Comparison of ENCODE assay signal across 17 cellular contexts in genomic region chr11:119685073-119685746, GRCh38. TPM values are rescaled to one million over a fixed set of nuclear protein-coding genes. Genes with fewer than 3 reads are reported as not detected.
DNase-seq lines count a peak whose midpoint lies in the region; ATAC-seq, FAIRE-seq and TF ChIP-seq lines count a peak whose summit lies in the region.
"Had no signal": no experiment of that assay in that cellular context is flagged by ENCODE, and none has a peak within 500 bp of the region (broad histone marks: within the 10 kb centered on the region; RNA-seq: fewer than 3 reads in every experiment).

No MANE protein-coding gene starts in this region.

- POLR2A ChIA-PET in endothelial cell of umbilical vein (lab: Charles Lee), result no interaction called here

- H3K27me3 Mint-ChIP-seq in natural killer cell treated with Interleukin-12 subunit alpha and Interleukin-12 subunit beta and Interleukin-15 and Interleukin-18, amount 100 ng/mL, for 72 hours, result peaks cover 40 to 48% of the 10 kb centered on the region in 2 donors
- H3K27me3 Mint-ChIP-seq: activated naive CD8-positive, alpha-beta T cell had no signal

- H3K9me3 Mint-ChIP-seq in natural killer cell treated with Interleukin-12 subunit alpha and Interleukin-12 subunit beta and Interleukin-15 and Interleukin-18, amount 100 ng/mL, for 72 hours, result no peaks in the 10 kb centered on the region
- H3K9me3 Mint-ChIP-seq: naive B cell had no signal

- dilution Hi-C loops in endothelial cell of umbilical vein (cut with MboI; ENCODE audit: extremely low pct_ligation_motif_present, low sequenced_read_pairs), result no loop called here

- peak in 1 of 2 donors; percentile 10 for ATAC-seq in natural killer cell treated with Interleukin-12 subunit alpha and Interleukin-12 subunit beta and Interleukin-15 and Interleukin-18, amount 100 ng/mL, for 72 hours
- ATAC-seq in GM21825 (IDR thresholded peaks at IDR 0.05; ENCODE audit: unreplicated experiment), result no peak
- ATAC-seq: GM12878 had no signal

- no peaks in the 10 kb centered on the region for H3K79me2 ChIP-seq in endothelial cell of umbilical vein (ENCODE audit: control insufficient read depth, insufficient read depth, low read length)

- no peaks in the 10 kb centered on the region for H3K9me3 ChIP-seq in BLaER1 treated with 17β-estradiol and CSF1 and Interleukin-3, amounts not matched to agents 10 nM and 100 nM (replicated peaks in 1 of 11)
- H3K9me3 ChIP-seq in endothelial cell of umbilical vein (replicated peaks; ENCODE audit: control insufficient read depth, insufficient read depth, low read length), result no peaks in the 10 kb centered on the region

- no peak overlapping the region for H2AFZ ChIP-seq in endothelial cell of umbilical vein (ENCODE audit: low read depth, low read length)

- peaks cover 0 to 91% (median 22%) of the 10 kb centered on the region in 11 experiments; a peak in 12 of 22 replicates for H4K20me1 ChIP-seq in BLaER1 treated with 17β-estradiol and CSF1 and Interleukin-3, amounts not matched to agents 10 nM and 100 nM
- H4K20me1 ChIP-seq in endothelial cell of umbilical vein (replicated peaks; ENCODE audit: control insufficient read depth, extremely low read depth, insufficient read depth, low read length), result no peaks in the 10 kb centered on the region

- FAIRE-seq in endothelial cell of umbilical vein (lab: Jason Lieb, UNC), result no peak
- FAIRE-seq: GM12878 had no signal

- H3K36me3 ChIP-seq in BLaER1 treated with 17β-estradiol and CSF1 and Interleukin-3, amounts not matched to agents 10 nM and 100 nM, result no peaks in the 10 kb centered on the region
- H3K36me3 ChIP-seq in endothelial cell of umbilical vein (ENCODE audit: control insufficient read depth in 2 of 2, extremely low read depth in 1 of 2, insufficient read depth in 2 of 2, low read length in 2 of 2), result no peaks in the 10 kb centered on the region
- H3K36me3 ChIP-seq: cardiac muscle cell had no signal

- H3K4me3 Mint-ChIP-seq in natural killer cell treated with Interleukin-12 subunit alpha and Interleukin-12 subunit beta and Interleukin-15 and Interleukin-18, amount 100 ng/mL, for 72 hours, result peak overlapping the region; percentile 63
- H3K4me3 Mint-ChIP-seq: activated naive CD8-positive, alpha-beta T cell; naive B cell had no signal

- H3K9me1 ChIP-seq in endothelial cell of umbilical vein (replicated peaks; ENCODE audit: control insufficient read depth, extremely low read depth, insufficient read depth, low read length), result no peaks in the 10 kb centered on the region

- H3K36me3 Mint-ChIP-seq in natural killer cell treated with Interleukin-12 subunit alpha and Interleukin-12 subunit beta and Interleukin-15 and Interleukin-18, amount 100 ng/mL, for 72 hours, result no peaks in the 10 kb centered on the region
- H3K36me3 Mint-ChIP-seq: activated naive CD8-positive, alpha-beta T cell; naive B cell had no signal

- peak overlapping the region in 6 of 11 experiments; percentile 40 to 64 (median 50); a peak in 4 of 22 replicates for H3K9ac ChIP-seq in BLaER1 treated with 17β-estradiol and CSF1 and Interleukin-3, amounts not matched to agents 10 nM and 100 nM
- H3K9ac ChIP-seq in endothelial cell of umbilical vein (replicated peaks; ENCODE audit: extremely low read depth, insufficient read depth, low read length), result no peak overlapping the region
- H3K9ac ChIP-seq: KMS-11 had no signal

- no peak overlapping the region for H3K4me3 ChIP-seq in BLaER1 treated with 17β-estradiol and CSF1 and Interleukin-3, amounts not matched to agents 10 nM and 100 nM
- H3K4me3 ChIP-seq in endothelial cell of umbilical vein (replicated peaks in 1 of 3; ENCODE audit: insufficient read depth in 1 of 3, low read depth in 1 of 3, low read length in 3 of 3), result no peak overlapping the region
- H3K4me3 ChIP-seq: cardiac muscle cell, GM12878, SK-N-MC had no signal

- H3K27ac ChIP-seq in BLaER1 treated with 17β-estradiol and CSF1 and Interleukin-3, amounts not matched to agents 10 nM and 100 nM, result peak overlapping the region in 7 of 11 experiments; percentile 43 to 72 (median 67); a peak in 10 of 22 replicates
- H3K27ac ChIP-seq in endothelial cell of umbilical vein (ENCODE audit: insufficient read depth, low read depth, low read length), result peak overlapping the region; percentile 84
- H3K27ac ChIP-seq: cardiac muscle cell, KMS-11, SK-N-MC had no signal

- no TSS peak for BruUV-seq in endothelial cell of umbilical vein (replicated peaks; lab: Mats Ljungman, UMichigan)

- DNase-seq in NCI-H69 (lab: John Stamatoyannopoulos, UW), result peak; percentile 53
- no peak for DNase-seq in endothelial cell of umbilical vein (ENCODE audit: low read depth, low spot score)
- DNase-seq in natural killer cell treated with Interleukin-12 subunit alpha and Interleukin-12 subunit beta and Interleukin-15 and Interleukin-18, amount 100 ng/mL, for 72 hours (ENCODE audit: low spot score), result no peak
- no peak for DNase-seq in globus pallidus (ENCODE audit: low spot score)
- no peak for DNase-seq in stimulated activated CD4-positive, alpha-beta T cell treated with anti-CD3 and anti-CD28 coated beads, Interleukin-4, amount 100 ng/mL, for 24 hours
- DNase-seq in DMS79 (lab: John Stamatoyannopoulos, UW), result no peak
- DNase-seq: effector CD4-positive, alpha-beta T cell; GOT3; naive B cell; NCI-H446 treated with DMSO at 0.1 percent for 48 hours had no signal

- peaks cover 74 to 100% (median 95%) of the 10 kb centered on the region in 10 experiments for H3K4me1 ChIP-seq in BLaER1 treated with 17β-estradiol and CSF1 and Interleukin-3, amounts not matched to agents 10 nM and 100 nM
- H3K4me1 ChIP-seq in endothelial cell of umbilical vein (ENCODE audit: control insufficient read depth, extremely low read depth, insufficient read depth, low read length), result peaks cover 17% of the 10 kb centered on the region

- H3K27ac Mint-ChIP-seq in natural killer cell treated with Interleukin-12 subunit alpha and Interleukin-12 subunit beta and Interleukin-15 and Interleukin-18, amount 100 ng/mL, for 72 hours, result peak overlapping the region in 1 of 2 donors; percentile 61
- H3K27ac Mint-ChIP-seq: activated naive CD8-positive, alpha-beta T cell had no signal

- H3K4me1 Mint-ChIP-seq in natural killer cell treated with Interleukin-12 subunit alpha and Interleukin-12 subunit beta and Interleukin-15 and Interleukin-18, amount 100 ng/mL, for 72 hours (ENCODE audit: low read depth in 2 of 2), result peaks cover 40 to 44% of the 10 kb centered on the region in 2 donors

- CTCF ChIA-PET in endothelial cell of umbilical vein (lab: Charles Lee), result interaction anchor here (1.2 to 3.7 kb wide), 4 partner anchors 9 to 55 kb away, joined by 3 to 18 read pairs (median 7); partner anchors contain the start of gene NECTIN1

- H3K27me3 ChIP-seq in BLaER1 treated with 17β-estradiol and CSF1 and Interleukin-3, amounts not matched to agents 10 nM and 100 nM, result no peaks in the 10 kb centered on the region
- H3K27me3 ChIP-seq in endothelial cell of umbilical vein (ENCODE audit: control insufficient read depth in 2 of 2, insufficient read depth in 2 of 2, low read length in 2 of 2), result no peaks in the 10 kb centered on the region
- H3K27me3 ChIP-seq: cardiac muscle cell had no signal

- no peak for TF ChIP-seq CTCF in endothelial cell of umbilical vein (IDR thresholded peaks at IDR 0.05; ENCODE audit: extremely low read depth in 1 of 2, insufficient read depth in 1 of 2, low read depth in 1 of 2, low read length in 2 of 2)

- no peak for TF ChIP-seq POLR2A in endothelial cell of umbilical vein (IDR thresholded peaks at IDR 0.05; ENCODE audit: low read depth, low read length)

- H3K4me2 ChIP-seq in BLaER1 treated with 17β-estradiol and CSF1 and Interleukin-3, amounts not matched to agents 10 nM and 100 nM, result peak overlapping the region; percentile 67 to 93 (median 87); a peak in 21 of 22 replicates
- H3K4me2 ChIP-seq in endothelial cell of umbilical vein (ENCODE audit: insufficient read depth, low read length), result peak overlapping the region; percentile 69
- H3K4me2 ChIP-seq: KMS-11 had no signal

- intact Hi-C loops in endothelial cell of umbilical vein (cut with micrococcal nuclease), result loop anchor here (2.0 kb wide), 1 partner anchor 36 kb away; no protein-coding TSS in a partner anchor

TF ChIP-seq in endothelial cell of umbilical vein, 7 proteins besides CTCF, POLR2A, EP300 and RAD21:
- TF ChIP-seq, protein P1, sequence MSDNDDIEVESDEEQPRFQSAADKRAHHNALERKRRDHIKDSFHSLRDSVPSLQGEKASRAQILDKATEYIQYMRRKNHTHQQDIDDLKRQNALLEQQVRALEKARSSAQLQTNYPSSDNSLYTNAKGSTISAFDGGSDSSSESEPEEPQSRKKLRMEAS (IDR thresholded peaks at IDR 0.05; ENCODE audit: insufficient read depth, insufficient read length), result no peak
- TF ChIP-seq JUN (IDR thresholded peaks at IDR 0.05; ENCODE audit: borderline replicate concordance, insufficient read depth, insufficient read length, low read depth) (no peak), MYC (IDR thresholded peaks at IDR 0.05; ENCODE audit: low read depth, low read length) (no peak), GATA2 (IDR thresholded peaks at IDR 0.05; ENCODE audit: insufficient read depth, insufficient read length, low read depth, low read length) (no peak), POLR2AphosphoS5 (IDR thresholded peaks at IDR 0.05; ENCODE audit: insufficient read depth, low read depth, low read length) (no peak), FOS (IDR thresholded peaks at IDR 0.05; ENCODE audit: borderline replicate concordance, insufficient read depth, low read length) (no peak), EZH2 (IDR thresholded peaks at IDR 0.05; ENCODE audit: borderline replicate concordance, low read depth, low read length, severe bottlenecking) (no peak)

RNA-seq across cellular contexts. Expression of gene NECTIN1, which starts 43.8 kb away (rescaled TPM):
- total RNA-seq in endothelial cell of umbilical vein, result 23.6 and 23.9 TPM in 2 replicates
- 8.4 and 10.8 TPM in 2 replicates for polyA plus RNA-seq in endothelial cell of umbilical vein
- 12.1 and 15.3 TPM in 2 replicates for polyA plus RNA-seq in endothelial cell of umbilical vein (2011; cell fraction: cytosol; rRNA removed)
- polyA plus RNA-seq in endothelial cell of umbilical vein (2011; cell fraction: nucleus; rRNA removed), result 11.0 and 11.5 TPM in 2 replicates
- 14.8 and 20.1 TPM in 2 replicates for polyA plus RNA-seq in endothelial cell of umbilical vein (2012)
- 16.2 and 17.1 TPM in 2 replicates for polyA minus RNA-seq in endothelial cell of umbilical vein
- polyA minus RNA-seq in endothelial cell of umbilical vein (2011; cell fraction: cytosol; rRNA and poly(A)+ RNA removed), result 4.3 TPM
- 6.3 and 7.4 TPM in 2 replicates for polyA minus RNA-seq in endothelial cell of umbilical vein (2011; cell fraction: nucleus; rRNA and poly(A)+ RNA removed)
- total RNA-seq in natural killer cell treated with Interleukin-12 subunit alpha and Interleukin-12 subunit beta and Interleukin-15 and Interleukin-18, amount 100 ng/mL, for 72 hours, result 1 to 10 TPM; 2.3 to 2.6 TPM
